ENCODE assay signal across 1 cellular context in the genomic region with DNA sequence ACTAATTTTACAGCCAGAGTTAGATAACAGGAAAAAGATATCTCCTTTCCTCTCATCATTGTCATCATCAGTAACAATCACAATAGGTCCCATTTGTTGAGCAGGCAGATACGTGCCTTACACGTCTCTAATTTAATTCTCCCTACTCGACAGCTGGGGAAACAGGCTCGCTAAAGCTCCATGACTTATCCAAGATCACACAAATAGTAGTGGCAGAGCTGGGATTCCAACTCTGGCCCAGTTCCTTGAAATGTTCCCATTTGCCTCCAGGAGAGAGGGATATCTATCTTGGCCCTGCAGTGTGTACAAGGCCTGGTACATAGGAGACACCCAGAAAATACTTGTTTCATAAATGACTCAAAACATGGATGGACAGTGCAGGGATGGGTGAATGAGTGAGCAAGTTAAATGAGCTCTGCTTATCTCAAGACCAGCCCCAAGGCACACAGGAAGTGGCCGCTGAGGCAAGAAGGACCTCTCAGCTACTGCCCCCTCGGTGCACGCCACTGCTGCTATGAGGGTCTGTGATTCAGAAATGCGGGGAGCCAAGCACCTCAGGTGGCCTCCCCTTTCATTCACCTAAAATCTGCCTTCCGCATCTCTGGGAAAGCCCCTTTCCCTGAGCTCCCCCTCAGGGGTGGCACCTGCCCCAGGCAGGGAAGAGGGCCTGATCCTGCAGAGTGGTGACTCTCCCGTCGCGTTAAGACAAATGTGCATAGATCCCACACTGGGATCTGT.
TF ChIP-seq lines count a peak whose summit lies in the region.

No MANE protein-coding gene starts in this region.

TF ChIP-seq in H1, 55 proteins besides CTCF, POLR2A, EP300 and RAD21:
- TF ChIP-seq POU5F1 (IDR thresholded peaks at IDR 0.05; ENCODE audit: low read depth, low read length) (no peak), EZH2 (IDR thresholded peaks at IDR 0.05; ENCODE audit: low read depth, low read length, severe bottlenecking) (no peak), SP2 (IDR thresholded peaks at IDR 0.05; ENCODE audit: low read length) (no peak), FOSL1 (IDR thresholded peaks at IDR 0.05; ENCODE audit: insufficient read depth, low read depth, low read length) (no peak), SUZ12 (IDR thresholded peaks at IDR 0.05; ENCODE audit: low read length) (no peak), CREB1 (IDR thresholded peaks at IDR 0.05) (no peak), TBP (IDR thresholded peaks at IDR 0.05; ENCODE audit: low read depth, low read length) (no peak), KDM4A (IDR thresholded peaks at IDR 0.05; ENCODE audit: low read depth, low read length, severe bottlenecking) (no peak), CEBPB (IDR thresholded peaks at IDR 0.05; ENCODE audit: low read depth, low read length) (no peak), SAP30 (IDR thresholded peaks at IDR 0.05; ENCODE audit: insufficient read depth, insufficient replicate concordance, low read length) (no peak), SRF (IDR thresholded peaks at IDR 0.05; ENCODE audit: low read depth, low read length) (no peak), SIRT6 (IDR thresholded peaks at IDR 0.05; ENCODE audit: low read length) (no peak), NRF1 (IDR thresholded peaks at IDR 0.05; ENCODE audit: low read depth, low read length) (no peak), BCL11A (IDR thresholded peaks at IDR 0.05; ENCODE audit: low read depth in 2 of 2, low read length in 2 of 2) (no peak)
